In the genomic region with DNA sequence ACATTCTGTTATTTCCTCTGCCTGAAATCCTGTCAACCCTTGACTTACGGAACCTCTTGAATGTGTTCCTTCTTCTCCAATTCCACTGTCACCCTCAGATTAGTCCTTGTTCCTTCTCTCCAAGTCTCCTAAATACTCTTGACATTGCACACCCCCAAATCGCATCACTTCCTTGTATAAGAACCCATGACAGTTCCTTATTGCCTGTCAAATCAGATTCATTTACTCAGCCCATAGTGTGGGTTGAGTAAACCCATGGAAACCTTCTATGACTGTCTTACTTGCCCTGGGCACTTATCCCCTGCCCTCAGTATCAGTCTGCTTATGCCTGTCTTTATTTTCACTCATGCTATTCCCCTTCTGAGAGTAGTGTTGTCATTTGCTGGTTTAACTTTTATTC, we compare ENCODE assay signal across 20 cellular contexts. TPM values are rescaled to one million over a fixed set of nuclear protein-coding genes. Genes with fewer than 3 reads are reported as not detected.
A peak's percentile ranks its signal among the peaks of the same experiment; 100 is the strongest.
DNase-seq lines count a peak whose midpoint lies in the region; ATAC-seq lines count a peak whose summit lies in the region.
"Had no signal": no experiment of that assay in that cellular context is flagged by ENCODE, and none has a peak within 500 bp of the region (broad histone marks: within the 10 kb centered on the region; RNA-seq: fewer than 3 reads in every experiment).

No MANE protein-coding gene starts in this region.

- no peak overlapping the region for H3K27ac Mint-ChIP-seq in activated T-helper 17 cell treated with anti-CD3 and anti-CD28 coated beads, Interleukin-2, amount 50 U/mL, for 72 hours
- H3K27ac Mint-ChIP-seq: CD4-positive, alpha-beta memory T cell had no signal

- DNase-seq in activated T-cell treated with anti-CD3 and anti-CD28 coated beads, Interleukin-2, amount 50 U/mL, for 4 hours = no peak
- no peak for DNase-seq in activated T-cell treated with anti-CD3 and anti-CD28 coated beads, Interleukin-2, amount 50 U/mL, for 48 hours
- DNase-seq in CD1c-positive myeloid dendritic cell (ENCODE audit: extremely low spot score) (peak; percentile 88), sciatic nerve (ENCODE audit: low spot score) (no peak), NCI-H446 (lab: John Stamatoyannopoulos, UW) (no peak)
- no peak for DNase-seq in effector CD4-positive, alpha-beta T cell
- DNase-seq: BE2C; CD4-positive, alpha-beta memory T cell; DMS153; GDM1; GM23248; Kasumi-1; MG63; NCI-H1105 treated with DMSO at 0.1 percent for 48 hours; NCI-H1694; NCI-H2081 treated with DMSO at 0.1 percent for 48 hours; OCI-M1; SHP77 treated with DMSO at 0.1 percent for 48 hours had no signal

- ATAC-seq in activated T-cell treated with anti-CD3 and anti-CD28 coated beads, Interleukin-2, amount 50 U/mL, for 4 hours = peak; percentile 53 to 59
- peak; percentile 82 for ATAC-seq in activated T-helper 17 cell treated with anti-CD3 and anti-CD28 coated beads, Interleukin-2, amount 50 U/mL, for 72 hours (replicated peaks)
- ATAC-seq in sciatic nerve = peak; percentile 44
- no peak for ATAC-seq in HG03571 (IDR thresholded peaks at IDR 0.05; ENCODE audit: unreplicated experiment)

- peaks cover 17% of the 10 kb centered on the region for H3K4me1 Mint-ChIP-seq in activated T-cell treated with anti-CD3 and anti-CD28 coated beads, Interleukin-2, amount 50 U/mL, for 4 hours (ENCODE audit: low read depth)
- peaks cover 18% of the 10 kb centered on the region for H3K4me1 Mint-ChIP-seq in activated T-helper 17 cell treated with anti-CD3 and anti-CD28 coated beads, Interleukin-2, amount 50 U/mL, for 72 hours

- intact Hi-C loops in sciatic nerve (cut with DNase I) = no loop called here

- H3K36me3 Mint-ChIP-seq in activated T-cell treated with anti-CD3 and anti-CD28 coated beads, Interleukin-2, amount 50 U/mL, for 4 hours (ENCODE audit: insufficient read depth) = peaks cover 2% of the 10 kb centered on the region
- H3K36me3 Mint-ChIP-seq in activated T-helper 17 cell treated with anti-CD3 and anti-CD28 coated beads, Interleukin-2, amount 50 U/mL, for 72 hours (ENCODE audit: low read depth) = no peaks in the 10 kb centered on the region

- H3K4me3 Mint-ChIP-seq in activated T-cell treated with anti-CD3 and anti-CD28 coated beads, Interleukin-2, amount 50 U/mL, for 4 hours = no peak overlapping the region
- no peak overlapping the region for H3K4me3 Mint-ChIP-seq in activated T-helper 17 cell treated with anti-CD3 and anti-CD28 coated beads, Interleukin-2, amount 50 U/mL, for 72 hours
- H3K4me3 Mint-ChIP-seq: CD4-positive, alpha-beta memory T cell had no signal

- no peaks in the 10 kb centered on the region for H3K9me3 Mint-ChIP-seq in activated T-cell treated with anti-CD3 and anti-CD28 coated beads, Interleukin-2, amount 50 U/mL, for 4 hours
- H3K9me3 Mint-ChIP-seq in activated T-helper 17 cell treated with anti-CD3 and anti-CD28 coated beads, Interleukin-2, amount 50 U/mL, for 72 hours = no peaks in the 10 kb centered on the region

- H3K27me3 Mint-ChIP-seq in activated T-cell treated with anti-CD3 and anti-CD28 coated beads, Interleukin-2, amount 50 U/mL, for 4 hours (ENCODE audit: low read depth) = no peaks in the 10 kb centered on the region
- no peaks in the 10 kb centered on the region for H3K27me3 Mint-ChIP-seq in activated T-helper 17 cell treated with anti-CD3 and anti-CD28 coated beads, Interleukin-2, amount 50 U/mL, for 72 hours
- H3K27me3 Mint-ChIP-seq: CD4-positive, alpha-beta memory T cell had no signal

RNA-seq across cellular contexts. Expression of a gene that starts 40.5 kb away (rescaled TPM):
- 1 to 10 TPM; 2.2 to 2.8 (median 2.3) TPM for total RNA-seq in activated T-cell treated with anti-CD3 and anti-CD28 coated beads, Interleukin-2, amount 50 U/mL, for 4 hours
- 1 to 10 TPM; 2.9 to 5.7 TPM for total RNA-seq in activated T-helper 17 cell treated with anti-CD3 and anti-CD28 coated beads, Interleukin-2, amount 50 U/mL, for 72 hours
- total RNA-seq in sciatic nerve = 17.2 TPM
